ENCODE assay signal across 1 cellular context in genomic region chr12:15863258-15863835, GRCh38.
TF ChIP-seq lines count a peak whose summit lies in the region.

No MANE protein-coding gene starts in this region.

TF ChIP-seq in IMR-90, 13 proteins besides CTCF, POLR2A, EP300 and RAD21:
- TF ChIP-seq USF2 (IDR thresholded peaks at IDR 0.05; ENCODE audit: low read depth, low read length) (no peak), RFX5 (IDR thresholded peaks at IDR 0.05; ENCODE audit: low read depth, low read length) (no peak), NFE2L2 (IDR thresholded peaks at IDR 0.05; ENCODE audit: low read depth, low read length) (no peak), MXI1 (IDR thresholded peaks at IDR 0.05; ENCODE audit: borderline replicate concordance, low read depth, low read length) (no peak), BHLHE40 (IDR thresholded peaks at IDR 0.05; ENCODE audit: low read depth, low read length) (no peak), MAFK (IDR thresholded peaks at IDR 0.05; ENCODE audit: low read depth, low read length) (no peak), CEBPB (IDR thresholded peaks at IDR 0.05; ENCODE audit: low read depth, low read length) (no peak), SMC3 (IDR thresholded peaks at IDR 0.05; ENCODE audit: low read depth, low read length) (no peak), MAZ (IDR thresholded peaks at IDR 0.05; ENCODE audit: borderline replicate concordance, low read depth, low read length) (no peak), FOS (IDR thresholded peaks at IDR 0.05; ENCODE audit: low read depth, low read length) (no peak), CHD1 (IDR thresholded peaks at IDR 0.05; ENCODE audit: low read depth, low read length) (no peak), ELK1 (IDR thresholded peaks at IDR 0.05; ENCODE audit: borderline replicate concordance, low read depth, low read length) (no peak), RCOR1 (IDR thresholded peaks at IDR 0.05; ENCODE audit: insufficient replicate concordance, low read length) (no peak)
